Comparison of ENCODE assay signal across 21 cellular contexts in genomic region chr4:11072999-11073398, GRCh38.
"Had no signal": no experiment of that assay in that cellular context is flagged by ENCODE, and none has a peak within 500 bp of the region (broad histone marks: within the 10 kb centered on the region; RNA-seq: fewer than 3 reads in every experiment).

No MANE protein-coding gene starts in this region.

- H3K4me3 ChIP-seq: hepatocyte, prostate gland, stomach, suprapubic skin, transverse colon had no signal

- FAIRE-seq: endometrium, urothelium cell line had no signal

- DNase-seq: activated CD4-positive, alpha-beta memory T cell treated with anti-CD3 and anti-CD28 coated beads, Interleukin-2, amount 10 ng/mL, durations not matched to agents 7 days and 5 days; activated CD4-positive, alpha-beta T cell treated with anti-CD3 and anti-CD28 coated beads, Interleukin-2, amount 10 ng/mL, durations not matched to agents 24 days and 14 days; activated effector memory CD4-positive, alpha-beta T cell treated with anti-CD3 and anti-CD28 coated beads, Interleukin-2, amount 50 U/mL, for 16 hours; activated naive CD4-positive, alpha-beta T cell treated with anti-CD3 and anti-CD28 coated beads, Interleukin-2, amount 10 ng/mL, durations not matched to agents 7 days and 5 days; activated T-cell treated with anti-CD3 and anti-CD28 coated beads, Interleukin-2, amount 50 U/mL, for 72 hours; erythroblast; immature natural killer cell; midbrain; natural killer cell; stimulated activated CD4-positive, alpha-beta T cell treated with anti-CD3 and anti-CD28 coated beads, Interleukin-1b, Interleukin-23, amount 100 ng/mL, for 48 hours; stomach had no signal

- ATAC-seq: activated CD4-positive, CD25-positive, alpha-beta regulatory T cell treated with anti-CD3 and anti-CD28 coated beads, Interleukin-2, amount 50 U/mL, for 24 hours; activated T-cell treated with anti-CD3 and anti-CD28 coated beads, Interleukin-2, amount 50 U/mL, for 72 hours; stimulated activated memory B cell treated with anti-CD40 and anti-IgM and Interleukin-4, amounts not matched to agents 10 μg/mL and 1 μg/mL and 100 μg/mL, for 72 hours had no signal

- H3K79me2 ChIP-seq: hepatocyte had no signal

- H3K27me3 ChIP-seq: foreskin keratinocyte, hepatocyte, stomach, suprapubic skin, transverse colon had no signal

- H3K27ac ChIP-seq: foreskin keratinocyte, prostate gland, suprapubic skin, transverse colon, VCaP had no signal

- H3K4me2 ChIP-seq: hepatocyte had no signal

- H3K4me1 ChIP-seq: foreskin keratinocyte, prostate gland, stomach, suprapubic skin, transverse colon had no signal

- H2AFZ ChIP-seq: hepatocyte had no signal

- H3K36me3 ChIP-seq: prostate gland, stomach, suprapubic skin, transverse colon had no signal

- H3K9me3 ChIP-seq: prostate gland, stomach, suprapubic skin, transverse colon had no signal
